Comparison of ENCODE assay signal across 8 cellular contexts in the genomic region with DNA sequence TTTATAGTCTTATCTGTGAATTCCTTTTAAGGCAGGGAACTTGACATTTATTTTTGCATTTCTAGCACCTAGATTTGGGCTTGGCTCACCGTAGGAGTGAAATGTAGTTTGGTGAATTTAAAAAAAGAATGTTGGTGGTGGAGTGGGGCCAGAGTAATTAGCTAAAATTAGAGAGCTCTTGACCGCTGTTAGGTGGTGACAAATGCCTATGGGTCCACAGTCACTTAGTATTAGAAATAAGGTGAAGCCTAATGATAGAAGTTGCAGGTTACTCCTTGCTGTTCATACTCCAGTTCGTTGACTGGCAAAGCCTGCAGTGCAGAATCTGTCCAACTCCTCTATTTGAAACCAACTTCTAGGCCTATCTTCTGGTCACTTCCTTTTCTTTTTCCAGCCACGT.
"Had no signal": no experiment of that assay in that cellular context is flagged by ENCODE, and none has a peak within 500 bp of the region (broad histone marks: within the 10 kb centered on the region; RNA-seq: fewer than 3 reads in every experiment).

No MANE protein-coding gene starts in this region.

- H3K9me3 Mint-ChIP-seq: HFFc6 had no signal

- H3K4me3 Mint-ChIP-seq: HFFc6, IgD-negative memory B cell had no signal

- DNase-seq: GOT3, H7, HFFc6 had no signal

- H3K27ac ChIP-seq: HL-60 had no signal

- H3K4me1 ChIP-seq: HAP-1 had no signal

- H3K36me3 ChIP-seq: HAP-1 had no signal

- H3K4me3 ChIP-seq: HAP-1 had no signal

- H3K36me3 Mint-ChIP-seq: IgD-negative memory B cell had no signal

- H3K4me1 Mint-ChIP-seq: IgD-negative memory B cell had no signal

- H3K9me3 ChIP-seq: HAP-1 had no signal

- ATAC-seq: HCT116, HepG2 had no signal

- H3K27ac Mint-ChIP-seq: HFFc6 had no signal
